ENCODE assay signal across 8 cellular contexts in genomic region chr16:81650982-81651562, GRCh38.
DNase-seq lines count a peak whose midpoint lies in the region; ATAC-seq and TF ChIP-seq lines count a peak whose summit lies in the region.

No MANE protein-coding gene starts in this region.

- H3K36me3 Mint-ChIP-seq in WTC11, result peaks cover 10% of the 10 kb centered on the region; the same call in 1 of the 2 replicates
- peaks cover 2% of the 10 kb centered on the region for H3K36me3 Mint-ChIP-seq in activated naive CD8-positive, alpha-beta T cell treated with anti-CD3 and anti-CD28 coated beads for 36 hours

- peak overlapping the region; percentile 15 to 50 (median 30) for H3K27ac ChIP-seq in gastrocnemius medialis

- H3K27ac Mint-ChIP-seq in WTC11, result peak overlapping the region; percentile 77
- no peak overlapping the region for H3K27ac Mint-ChIP-seq in activated naive CD8-positive, alpha-beta T cell treated with anti-CD3 and anti-CD28 coated beads for 36 hours

- ATAC-seq in WTC11, result peak; percentile 68
- peak; percentile 24 to 42 for ATAC-seq in gastrocnemius medialis
- no peak for ATAC-seq in HG03457 (IDR thresholded peaks at IDR 0.05; ENCODE audit: unreplicated experiment)
- ATAC-seq in omental fat pad (ENCODE audit: low FRiP score), result no peak

- intact Hi-C loops in gastrocnemius medialis (cut with DNase I; ENCODE audit: low total_unique reads), result no loop called here

- POLR2A ChIA-PET in WTC11 (lab: Charles Lee), result no interaction called here

- no peak overlapping the region for H3K4me3 Mint-ChIP-seq in WTC11
- no peak overlapping the region for H3K4me3 Mint-ChIP-seq in activated naive CD8-positive, alpha-beta T cell treated with anti-CD3 and anti-CD28 coated beads for 36 hours

- no peaks in the 10 kb centered on the region for H3K27me3 Mint-ChIP-seq in WTC11 (ENCODE audit: low read depth)
- no peaks in the 10 kb centered on the region for H3K27me3 Mint-ChIP-seq in activated naive CD8-positive, alpha-beta T cell treated with anti-CD3 and anti-CD28 coated beads for 36 hours

- H3K9me3 ChIP-seq in gastrocnemius medialis, result no peaks in the 10 kb centered on the region

- H3K36me3 ChIP-seq in gastrocnemius medialis, result no peaks in the 10 kb centered on the region

- H3K27me3 ChIP-seq in gastrocnemius medialis, result peaks cover 0 to 2% (median 0%) of the 10 kb centered on the region in 3 donors

- TF ChIP-seq POLR2A in gastrocnemius medialis (IDR thresholded peaks at IDR 0.05), result no peak

- TF ChIP-seq CTCF in WTC11 (IDR thresholded peaks at IDR 0.05) (no peak), gastrocnemius medialis (IDR thresholded peaks at IDR 0.05 in 4 of 5, conservative IDR thresholded peaks at IDR 0.05 in 1 of 5) (no peak), omental fat pad (IDR thresholded peaks at IDR 0.05) (no peak)

- in situ Hi-C loops in gastrocnemius medialis (cut with MboI; ENCODE audit: low sequenced_read_pairs in 4 of 4), result no loop called here

- DNase-seq in NCI-H1092 treated with DMSO at 0.1 percent for 48 hours (lab: John Stamatoyannopoulos, UW) (peak; percentile 40), WTC11 (ENCODE audit: low spot score) (peak; percentile 66), iPS-NIHi11 (ENCODE audit: low spot score) (peak; percentile 68), gastrocnemius medialis (peak in 1 of 2 donors; percentile 29), NK-92 (lab: John Stamatoyannopoulos, UW; ENCODE audit: unreplicated experiment) (no peak), omental fat pad (ENCODE audit: low spot score) (no peak)
- DNase-seq in activated naive CD8-positive, alpha-beta T cell treated with anti-CD3 and anti-CD28 coated beads for 36 hours, result no peak

- H3K4me3 ChIP-seq in gastrocnemius medialis, result no peak overlapping the region

- no peaks in the 10 kb centered on the region for H3K9me3 Mint-ChIP-seq in WTC11
- no peaks in the 10 kb centered on the region for H3K9me3 Mint-ChIP-seq in activated naive CD8-positive, alpha-beta T cell treated with anti-CD3 and anti-CD28 coated beads for 36 hours

- H3K4me1 ChIP-seq in gastrocnemius medialis, result no peaks in the 10 kb centered on the region

- CTCF ChIA-PET in WTC11 (lab: Charles Lee), result interaction anchor here (0.7 kb wide), 1 partner anchor 45 kb away, joined by 3 read pairs; no protein-coding TSS in a partner anchor

- peaks cover 51% of the 10 kb centered on the region for H3K4me1 Mint-ChIP-seq in WTC11
- H3K4me1 Mint-ChIP-seq in activated naive CD8-positive, alpha-beta T cell treated with anti-CD3 and anti-CD28 coated beads for 36 hours, result peaks cover 8% of the 10 kb centered on the region

TF ChIP-seq in WTC11, 78 proteins besides CTCF, POLR2A, EP300 and RAD21:
- TF ChIP-seq CBFB (CRISPR knock-in tag; IDR thresholded peaks at IDR 0.05; ENCODE audit: low read depth), result no peak
- no peak for TF ChIP-seq MYBL2 (CRISPR knock-in tag; IDR thresholded peaks at IDR 0.05)
- TF ChIP-seq CDX4 (CRISPR knock-in tag; IDR thresholded peaks at IDR 0.05; ENCODE audit: borderline replicate concordance), result no peak
TF ChIP-seq in WTC11: peak in this region for 0.

Comparison
In these comparisons a context has a peak if more than half of its experiments do, and no peak if none do; other contexts are left out.
1. DNase-seq: peak in NCI-H1092 treated with DMSO at 0.1 percent for 48 hours (single experiment), WTC11 (single experiment) and iPS-NIHi11 (single experiment); none in NK-92 (single experiment), activated naive CD8-positive, alpha-beta T cell treated with anti-CD3 and anti-CD28 coated beads for 36 hours (single experiment) and omental fat pad (single experiment).
2. ATAC-seq: peak in WTC11 (single experiment) and gastrocnemius medialis (2 of 2); none in HG03457 (single experiment) and omental fat pad (single experiment).